1 cellular context compared by ENCODE assay signal in genomic region chr2:230712443-230713330, GRCh38.
A peak's percentile ranks its signal among the peaks of the same experiment; 100 is the strongest.
TF ChIP-seq lines count a peak whose summit lies in the region.

Gene CAB39 (plus strand): TSS chr2:230712842. CDS start chr2:230760002, 47,160 bp downstream.

TF ChIP-seq in GM12878, 131 proteins besides CTCF, POLR2A, EP300 and RAD21 (continued from another document and continues in another):
- no peak for TF ChIP-seq ATF2 (IDR thresholded peaks at IDR 0.05; ENCODE audit: low read length)
- no peak for TF ChIP-seq MTA3 (IDR thresholded peaks at IDR 0.05; ENCODE audit: borderline replicate concordance, low read length)
- TF ChIP-seq SPI1 (IDR thresholded peaks at IDR 0.05; ENCODE audit: borderline replicate concordance, insufficient read depth, low read depth, low read length), result peak; percentile 94
- TF ChIP-seq SREBF2 (IDR thresholded peaks at IDR 0.05; ENCODE audit: low read length), result no peak
- TF ChIP-seq STAT3 (IDR thresholded peaks at IDR 0.05; ENCODE audit: low read depth, low read length), result no peak
- TF ChIP-seq PKNOX1 (IDR thresholded peaks at IDR 0.05), result no peak
- peak; percentile 42; the same call in 1 of the 2 replicates for TF ChIP-seq NKRF (conservative IDR thresholded peaks at IDR 0.05)
- TF ChIP-seq RCOR1 (conservative IDR thresholded peaks at IDR 0.05; ENCODE audit: low read depth, low read length), result 0 out of 2 replicates have a peak, but pooled peaks have one; percentile 45
- 0 out of 2 replicates have a peak, but pooled peaks have one; percentile 32 for TF ChIP-seq IRF3 (IDR thresholded peaks at IDR 0.05)
- peak; percentile 61 for TF ChIP-seq NRF1 (conservative IDR thresholded peaks at IDR 0.05; ENCODE audit: low read depth, low read length)
- TF ChIP-seq ZNF217 (IDR thresholded peaks at IDR 0.05), result peak; percentile 67; the same call in 1 of the 2 replicates
- no peak; the same call in 1 of the 2 replicates for TF ChIP-seq ZBTB33 (IDR thresholded peaks at IDR 0.05)
- peak; percentile 81; the same call in 1 of the 2 replicates for TF ChIP-seq TAF1 (IDR thresholded peaks at IDR 0.05; ENCODE audit: borderline replicate concordance, low read depth, low read length)
- no peak for TF ChIP-seq RAD51 (IDR thresholded peaks at IDR 0.05)
- no peak for TF ChIP-seq ATF3 (IDR thresholded peaks at IDR 0.05; ENCODE audit: borderline replicate concordance, extremely low read depth, low read depth, low read length)
- TF ChIP-seq IKZF2 (IDR thresholded peaks at IDR 0.05), result peak; percentile 91 to 93
- TF ChIP-seq ZNF384 (IDR thresholded peaks at IDR 0.05; ENCODE audit: borderline replicate concordance, low read depth, low read length), result no peak
- TF ChIP-seq ZBTB11 (CRISPR knock-in tag; IDR thresholded peaks at IDR 0.05), result no peak
- no peak for TF ChIP-seq CBX3 (IDR thresholded peaks at IDR 0.05; ENCODE audit: borderline replicate concordance, low read depth)
- no peak for TF ChIP-seq BCL3 (IDR thresholded peaks at IDR 0.05; ENCODE audit: borderline replicate concordance, insufficient read depth, low read depth, low read length, poor library complexity, severe bottlenecking)
- peak; percentile 49 for TF ChIP-seq KLF5 (IDR thresholded peaks at IDR 0.05; ENCODE audit: partially characterized antibody)
- peak; percentile 48; the same call in 1 of the 2 replicates for TF ChIP-seq NR2C1 (IDR thresholded peaks at IDR 0.05)
- peak; percentile 42; the same call in 1 of the 2 replicates for TF ChIP-seq FOXM1 (IDR thresholded peaks at IDR 0.05; ENCODE audit: low read depth, low read length)
- no peak for TF ChIP-seq ZSCAN29 (IDR thresholded peaks at IDR 0.05)
- TF ChIP-seq ZBED1 (IDR thresholded peaks at IDR 0.05; ENCODE audit: borderline replicate concordance), result peak; percentile 37; the same call in 1 of the 2 replicates
- TF ChIP-seq CHD1 (IDR thresholded peaks at IDR 0.05; ENCODE audit: low read depth, low read length), result no peak
- no peak for TF ChIP-seq USF2 (IDR thresholded peaks at IDR 0.05; ENCODE audit: borderline replicate concordance, low read depth, low read length)
- TF ChIP-seq NFIC (IDR thresholded peaks at IDR 0.05; ENCODE audit: low read depth, low read length), result no peak
- no peak for TF ChIP-seq NFYA (IDR thresholded peaks at IDR 0.05; ENCODE audit: borderline replicate concordance, low read depth, low read length)
- TF ChIP-seq ETV6 (conservative IDR thresholded peaks at IDR 0.05 in 1 of 2, IDR thresholded peaks at IDR 0.05 in 1 of 2; ENCODE audit: borderline replicate concordance in 1 of 2, low read depth in 1 of 2), result peak in 1 of 2 experiments; percentile 66; a peak in 2 of 4 replicates
- no peak for TF ChIP-seq SIX5 (IDR thresholded peaks at IDR 0.05; ENCODE audit: low read depth, low read length, severe bottlenecking)
- peak; percentile 63 to 85; a peak in 3 of 4 replicates for TF ChIP-seq BHLHE40 (IDR thresholded peaks at IDR 0.05; ENCODE audit: borderline replicate concordance in 1 of 2, low read depth in 2 of 2, low read length in 1 of 2)
- peak; percentile 80; the same call in 1 of the 2 replicates for TF ChIP-seq ZNF207 (IDR thresholded peaks at IDR 0.05; ENCODE audit: borderline replicate concordance)
- peak; percentile 87; the same call in 1 of the 2 replicates for TF ChIP-seq GATAD2B (conservative IDR thresholded peaks at IDR 0.05; ENCODE audit: low read depth)
- TF ChIP-seq CBX5 (IDR thresholded peaks at IDR 0.05; ENCODE audit: low read depth), result no peak
- TF ChIP-seq REST (IDR thresholded peaks at IDR 0.05; ENCODE audit: low read depth, low read length), result no peak
- peak; percentile 71; the same call in 1 of the 2 replicates for TF ChIP-seq NR2F1 (conservative IDR thresholded peaks at IDR 0.05)
- no peak for TF ChIP-seq RBBP5 (conservative IDR thresholded peaks at IDR 0.05)
- no peak for TF ChIP-seq BRCA1 (IDR thresholded peaks at IDR 0.05; ENCODE audit: low read depth, low read length)
- peak in 1 of 2 experiments; percentile 23; a peak in 1 of 4 replicates for TF ChIP-seq SRF (IDR thresholded peaks at IDR 0.05; ENCODE audit: low read depth in 2 of 2, low read length in 2 of 2)
- no peak for TF ChIP-seq MYC (IDR thresholded peaks at IDR 0.05; ENCODE audit: insufficient read depth, insufficient read length, insufficient replicate concordance, low read length, severe bottlenecking)
- peak; percentile 64; the same call in 1 of the 2 replicates for TF ChIP-seq CREM (IDR thresholded peaks at IDR 0.05; ENCODE audit: low read depth)
